Comparison of ENCODE assay signal across 27 cellular contexts in genomic region chr11:68130121-68130520, GRCh38.
"Had no signal": no experiment of that assay in that cellular context is flagged by ENCODE, and none has a peak within 500 bp of the region (broad histone marks: within the 10 kb centered on the region; RNA-seq: fewer than 3 reads in every experiment).

No MANE protein-coding gene starts in this region.

- ATAC-seq: activated T-helper 17 cell treated with anti-CD3 and anti-CD28 coated beads, Interleukin-2, amount 50 U/mL, for 72 hours; PC-3; T-helper 17 cell had no signal

- H3K27ac ChIP-seq: brain microvascular endothelial cell, cardiac muscle cell had no signal

- H3K36me3 ChIP-seq: brain microvascular endothelial cell, cardiac muscle cell had no signal

- H3K9me3 Mint-ChIP-seq: activated T-helper 17 cell treated with anti-CD3 and anti-CD28 coated beads, Interleukin-2, amount 50 U/mL, for 72 hours had no signal

- H3K4me3 ChIP-seq: cardiac muscle cell had no signal

- DNase-seq: activated CD4-positive, alpha-beta memory T cell treated with anti-CD3 and anti-CD28 coated beads, Interleukin-2, amount 10 ng/mL, durations not matched to agents 7 days and 5 days; activated CD4-positive, alpha-beta T cell treated with anti-CD3 and anti-CD28 coated beads, Interleukin-2, amount 50 U/mL, for 1 hour; activated CD4-positive, CD25-positive, alpha-beta regulatory T cell; activated gamma-delta T cell; activated naive CD4-positive, alpha-beta T cell treated with anti-CD3 and anti-CD28 coated beads for 36 hours; activated T-cell treated with anti-CD3 and anti-CD28 coated beads for 4 hours; activated T-cell treated with anti-CD3 and anti-CD28 coated beads, Interleukin-2, amount 50 U/mL, for 48 hours; amygdala; brain microvascular endothelial cell; Karpas-422; MM.1S; NCI-H1105 treated with DMSO at 0.1 percent for 48 hours; NCI-H146; NCI-H1930; NCI-H2171; NCI-H2227 treated with DMSO at 0.1 percent for 48 hours; NCI-H446 treated with DMSO at 0.1 percent for 48 hours; NCI-H526; NCI-H774; NK-92 treated with Interleukin-12 subunit alpha and Interleukin-12 subunit beta, amount 100 ng/mL, for 24 hours; PC-3; SIG-M5; T-helper 17 cell; T-helper 9 cell had no signal

- H3K4me1 Mint-ChIP-seq: activated CD4-positive, alpha-beta memory T cell treated with anti-CD3 and anti-CD28 coated beads, Interleukin-2, amount 10 ng/mL, durations not matched to agents 7 days and 5 days; activated T-helper 17 cell treated with anti-CD3 and anti-CD28 coated beads, Interleukin-2, amount 50 U/mL, for 72 hours had no signal

- H3K27me3 ChIP-seq: brain microvascular endothelial cell, cardiac muscle cell had no signal

- H3K4me3 Mint-ChIP-seq: activated CD4-positive, alpha-beta memory T cell treated with anti-CD3 and anti-CD28 coated beads, Interleukin-2, amount 10 ng/mL, durations not matched to agents 7 days and 5 days; activated naive CD4-positive, alpha-beta T cell treated with anti-CD3 and anti-CD28 coated beads for 36 hours; activated naive CD8-positive, alpha-beta T cell; activated T-helper 17 cell treated with anti-CD3 and anti-CD28 coated beads, Interleukin-2, amount 50 U/mL, for 72 hours; T-helper 17 cell had no signal

- H3K27ac Mint-ChIP-seq: activated CD4-positive, alpha-beta memory T cell treated with anti-CD3 and anti-CD28 coated beads, Interleukin-2, amount 10 ng/mL, durations not matched to agents 7 days and 5 days; activated naive CD4-positive, alpha-beta T cell treated with anti-CD3 and anti-CD28 coated beads for 36 hours; activated naive CD8-positive, alpha-beta T cell; activated T-helper 17 cell treated with anti-CD3 and anti-CD28 coated beads, Interleukin-2, amount 50 U/mL, for 72 hours; T-helper 17 cell had no signal
